ENCODE assay signal across 21 cellular contexts in the genomic region with DNA sequence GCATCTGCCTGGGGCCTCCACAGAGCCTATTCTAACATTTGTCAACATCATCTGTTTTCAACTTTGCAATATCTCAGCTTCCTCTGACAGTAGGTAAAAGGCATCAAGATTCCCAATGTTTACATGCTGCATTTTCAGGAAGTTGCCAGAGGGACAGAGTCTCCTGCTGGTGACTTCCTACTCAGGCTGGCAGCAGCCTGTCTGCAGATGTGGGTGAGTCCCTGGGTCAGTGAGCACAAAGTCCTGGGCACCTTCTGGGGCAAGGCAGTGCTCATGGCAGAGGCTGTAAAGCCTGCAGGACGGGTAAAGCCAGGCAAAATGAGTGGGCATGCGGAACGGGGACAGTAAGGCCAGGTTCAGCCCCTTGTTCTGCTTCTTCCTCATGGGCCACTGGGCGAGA.
DNase-seq lines count a peak whose midpoint lies in the region; ATAC-seq and TF ChIP-seq lines count a peak whose summit lies in the region.
"Had no signal": no experiment of that assay in that cellular context is flagged by ENCODE, and none has a peak within 500 bp of the region (broad histone marks: within the 10 kb centered on the region; RNA-seq: fewer than 3 reads in every experiment).

No MANE protein-coding gene starts in this region.

- POLR2A ChIA-PET in HEK293 (lab: Yijun Ruan, JAX): no interaction called here

- no CpG with 5 or more reads among the region's 4 CpGs for WGBS in neuronal stem cell (ENCODE audit: extremely low coverage in 2 of 2, insufficient read length in 2 of 2, insufficient replicate concordance in 1 of 2), 2 donors
- 96% methylated on average over 4 of the region's 4 CpGs for WGBS in esophagus muscularis mucosa

- H3K36me3 ChIP-seq in BE2C: no peaks in the 10 kb centered on the region; the same call in 1 of the 2 replicates
- H3K36me3 ChIP-seq in HEK293 (ENCODE audit: control insufficient read depth in 2 of 2, insufficient read depth in 1 of 2, low read length in 2 of 2): no peaks in the 10 kb centered on the region
- no peaks in the 10 kb centered on the region for H3K36me3 ChIP-seq in neuronal stem cell (replicated peaks in 1 of 2; ENCODE audit: control insufficient read depth in 2 of 2, insufficient read depth in 2 of 2, low read length in 2 of 2)
- no peaks in the 10 kb centered on the region for H3K36me3 ChIP-seq in mucosa of descending colon (ENCODE audit: low read depth)
- no peaks in the 10 kb centered on the region for H3K36me3 ChIP-seq in esophagus muscularis mucosa
- H3K36me3 ChIP-seq: BLaER1 treated with 17β-estradiol and CSF1 and Interleukin-3, amounts not matched to agents 10 nM and 100 nM; SJSA1 had no signal

- H2BK15ac ChIP-seq in neuronal stem cell (ENCODE audit: low read length): peak overlapping the region; percentile 17

- H3K4me1 ChIP-seq in BE2C (peaks cover 39% of the 10 kb centered on the region), HEK293 (ENCODE audit: control insufficient read depth, insufficient read depth, low read length) (0 out of 2 replicates have a peak, but pooled peaks cover 2% of the 10 kb centered on the region), neuronal stem cell (ENCODE audit: control insufficient read depth in 2 of 2, insufficient read depth in 1 of 2, low read depth in 1 of 2, low read length in 2 of 2) (peaks cover 26 to 29% of the 10 kb centered on the region in 2 donors), mucosa of descending colon (ENCODE audit: low read depth) (no peaks in the 10 kb centered on the region), esophagus muscularis mucosa (peaks cover 7 to 18% (median 14%) of the 10 kb centered on the region in 4 donors)
- H3K4me1 ChIP-seq: SJSA1 had no signal

- peak overlapping the region; percentile 63 for H2AK5ac ChIP-seq in neuronal stem cell (ENCODE audit: low read depth, low read length)

- peak overlapping the region; percentile 42 for H2BK5ac ChIP-seq in neuronal stem cell (ENCODE audit: low read length)

- H2BK12ac ChIP-seq in neuronal stem cell (ENCODE audit: low read length): peak overlapping the region; percentile 35

- no peak overlapping the region for H3K4ac ChIP-seq in neuronal stem cell (ENCODE audit: low read length)

- no peak overlapping the region for H3K4me2 ChIP-seq in neuronal stem cell (ENCODE audit: insufficient read depth, low read length, poor library complexity, severe bottlenecking)
- H3K4me2 ChIP-seq: PC-9 had no signal

- H2AFZ ChIP-seq in neuronal stem cell (ENCODE audit: low read length): no peak overlapping the region
- H2AFZ ChIP-seq: PC-9 had no signal

- intact Hi-C loops in mucosa of descending colon (cut with DNase I, micrococcal nuclease): no loop called here
- intact Hi-C loops in esophagus muscularis mucosa (cut with DNase I): no loop called here

- H3K23ac ChIP-seq in neuronal stem cell (ENCODE audit: low read depth, low read length, poor library complexity): no peak overlapping the region

- peak overlapping the region; percentile 25 for H3K9ac ChIP-seq in neuronal stem cell (ENCODE audit: low read depth, low read length, poor library complexity)
- H3K9ac ChIP-seq: BLaER1 treated with 17β-estradiol and CSF1 and Interleukin-3, amounts not matched to agents 10 nM and 100 nM had no signal

- H3K14ac ChIP-seq in neuronal stem cell (ENCODE audit: low read length): peak overlapping the region; percentile 49

- no peak for TF ChIP-seq POLR2A in esophagus muscularis mucosa (IDR thresholded peaks at IDR 0.05; ENCODE audit: low read depth)

- no peak overlapping the region for H3K4me3 ChIP-seq in BE2C (ENCODE audit: low read depth, low read length)
- H3K4me3 ChIP-seq in HEK293 (ENCODE audit: low read depth, low read length): no peak overlapping the region
- no peak overlapping the region for H3K4me3 ChIP-seq in neuronal stem cell (ENCODE audit: low read length in 2 of 2)
- H3K4me3 ChIP-seq in mucosa of descending colon: no peak overlapping the region
- H3K4me3 ChIP-seq in esophagus muscularis mucosa: no peak overlapping the region
- H3K4me3 ChIP-seq: BLaER1 treated with 17β-estradiol and CSF1 and Interleukin-3, amounts not matched to agents 10 nM and 100 nM; PC-9; SJSA1 had no signal

- H3K27me3 ChIP-seq in BE2C (no peaks in the 10 kb centered on the region), neuronal stem cell (ENCODE audit: control insufficient read depth in 3 of 3, insufficient read depth in 3 of 3, low read depth in 1 of 3, low read length in 3 of 3) (peaks cover 0 to 12% (median 0%) of the 10 kb centered on the region in 3 experiments), esophagus muscularis mucosa (peaks cover 0 to 61% (median 8%) of the 10 kb centered on the region in 4 donors)
- H3K27me3 ChIP-seq: BLaER1 treated with 17β-estradiol and CSF1 and Interleukin-3, amounts not matched to agents 10 nM and 100 nM; SJSA1 had no signal

- H3K9me3 ChIP-seq in BE2C (no peaks in the 10 kb centered on the region), HEK293 (ENCODE audit: control insufficient read depth, insufficient read depth, low read depth, low read length) (no peaks in the 10 kb centered on the region), neuronal stem cell (replicated peaks in 1 of 2; ENCODE audit: control insufficient read depth in 2 of 2, insufficient read depth in 1 of 2, low read depth in 1 of 2, low read length in 2 of 2) (no peaks in the 10 kb centered on the region), mucosa of descending colon (no peaks in the 10 kb centered on the region), esophagus muscularis mucosa (no peaks in the 10 kb centered on the region)
- H3K9me3 ChIP-seq: BLaER1 treated with 17β-estradiol and CSF1 and Interleukin-3, amounts not matched to agents 10 nM and 100 nM had no signal

- no peak overlapping the region for H3K27ac ChIP-seq in HEK293 (ENCODE audit: extremely low read depth, low read depth, low read length)
- H3K27ac ChIP-seq in VCaP: peak overlapping the region; percentile 15; the same call in 1 of the 2 replicates
- H3K27ac ChIP-seq in neuronal stem cell (replicated peaks; ENCODE audit: low read length): no peak overlapping the region
- no peak overlapping the region for H3K27ac ChIP-seq in esophagus muscularis mucosa (replicated peaks in 1 of 4)
- H3K27ac ChIP-seq: BLaER1 treated with 17β-estradiol and CSF1 and Interleukin-3, amounts not matched to agents 10 nM and 100 nM; PC-9; SJSA1 had no signal

- TF ChIP-seq CTCF in BE2C (IDR thresholded peaks at IDR 0.05; ENCODE audit: low read depth, low read length) (0 out of 2 replicates have a peak, but pooled peaks have one; percentile 3), HEK293 (tag by site-specific recombination; IDR thresholded peaks at IDR 0.05) (no peak), VCaP (conservative IDR thresholded peaks at IDR 0.05) (peak; percentile 28; the same call in 1 of the 2 replicates), mucosa of descending colon (IDR thresholded peaks at IDR 0.05) (no peak), esophagus muscularis mucosa (IDR thresholded peaks at IDR 0.05) (no peak)

- H4K8ac ChIP-seq in neuronal stem cell (ENCODE audit: low read depth, low read length): no peak overlapping the region

- TF ChIP-seq EP300 in esophagus muscularis mucosa (IDR thresholded peaks at IDR 0.05): no peak

- no peaks in the 10 kb centered on the region for H3K79me1 ChIP-seq in neuronal stem cell (ENCODE audit: low read depth, low read length)

- CTCF ChIA-PET in HEK293 (lab: Yijun Ruan, JAX): no interaction called here

- DNase-seq in BE2C: no peak
- no peak for DNase-seq in neuronal stem cell (ENCODE audit: low spot score)
- no peak for DNase-seq in mucosa of descending colon
- no peak for DNase-seq in HUDEP-2 (lab: John Stamatoyannopoulos, UW; ENCODE audit: unreplicated experiment in 76 of 76)
- no peak for DNase-seq in esophagus muscularis mucosa (ENCODE audit: extremely low spot score)
- DNase-seq: CD4-positive, alpha-beta T cell; NCI-H1092; NCI-H1417 treated with DMSO at 0.1 percent for 48 hours; NCI-H187; NCI-H2081 treated with DMSO at 0.1 percent for 48 hours; NCI-H2171 treated with DMSO at 0.1 percent for 48 hours; NCI-H345; NCI-H524; NCI-H774; PC-9; Right ventricle myocardium superior had no signal

- peak overlapping the region; percentile 93 for H3K18ac ChIP-seq in neuronal stem cell (ENCODE audit: low read length)

- peak overlapping the region; percentile 69 for H2BK120ac ChIP-seq in neuronal stem cell (ENCODE audit: low read depth, low read length)

- peak overlapping the region; percentile 59 for H4K91ac ChIP-seq in neuronal stem cell (ENCODE audit: low read depth, low read length, poor library complexity)

- ATAC-seq in HG03097 (IDR thresholded peaks at IDR 0.05; ENCODE audit: low FRiP score, unreplicated experiment) (no peak), mucosa of descending colon (no peak)

TF ChIP-seq in HEK293, 187 proteins besides CTCF, POLR2A, EP300 and RAD21:
- TF ChIP-seq ZNF10 (tag by site-specific recombination; IDR thresholded peaks at IDR 0.05): no peak
- 0 out of 2 replicates have a peak, but pooled peaks have one; percentile 6 for TF ChIP-seq ZNF341 (tag by site-specific recombination; IDR thresholded peaks at IDR 0.05; ENCODE audit: low read depth)
- no peak for TF ChIP-seq ZNF560 (tag by site-specific recombination; IDR thresholded peaks at IDR 0.05; ENCODE audit: borderline replicate concordance)
- no peak for TF ChIP-seq ZNF529 (tag by site-specific recombination; IDR thresholded peaks at IDR 0.05; ENCODE audit: insufficient replicate concordance)
- no peak for TF ChIP-seq ZEB2 (tag by site-specific recombination; IDR thresholded peaks at IDR 0.05)
- no peak for TF ChIP-seq EGR2 (tag by site-specific recombination; IDR thresholded peaks at IDR 0.05; ENCODE audit: low read depth)
- TF ChIP-seq ZNF660 (tag by site-specific recombination; IDR thresholded peaks at IDR 0.05): no peak

Comparison
In these comparisons a context has a peak if more than half of its experiments do, and no peak if none do; other contexts are left out.
1. CTCF ChIP-seq: peak in BE2C (single experiment) and VCaP (single experiment); none in HEK293 (single experiment), mucosa of descending colon (single experiment) and esophagus muscularis mucosa (0 of 3).